In the genomic region with DNA sequence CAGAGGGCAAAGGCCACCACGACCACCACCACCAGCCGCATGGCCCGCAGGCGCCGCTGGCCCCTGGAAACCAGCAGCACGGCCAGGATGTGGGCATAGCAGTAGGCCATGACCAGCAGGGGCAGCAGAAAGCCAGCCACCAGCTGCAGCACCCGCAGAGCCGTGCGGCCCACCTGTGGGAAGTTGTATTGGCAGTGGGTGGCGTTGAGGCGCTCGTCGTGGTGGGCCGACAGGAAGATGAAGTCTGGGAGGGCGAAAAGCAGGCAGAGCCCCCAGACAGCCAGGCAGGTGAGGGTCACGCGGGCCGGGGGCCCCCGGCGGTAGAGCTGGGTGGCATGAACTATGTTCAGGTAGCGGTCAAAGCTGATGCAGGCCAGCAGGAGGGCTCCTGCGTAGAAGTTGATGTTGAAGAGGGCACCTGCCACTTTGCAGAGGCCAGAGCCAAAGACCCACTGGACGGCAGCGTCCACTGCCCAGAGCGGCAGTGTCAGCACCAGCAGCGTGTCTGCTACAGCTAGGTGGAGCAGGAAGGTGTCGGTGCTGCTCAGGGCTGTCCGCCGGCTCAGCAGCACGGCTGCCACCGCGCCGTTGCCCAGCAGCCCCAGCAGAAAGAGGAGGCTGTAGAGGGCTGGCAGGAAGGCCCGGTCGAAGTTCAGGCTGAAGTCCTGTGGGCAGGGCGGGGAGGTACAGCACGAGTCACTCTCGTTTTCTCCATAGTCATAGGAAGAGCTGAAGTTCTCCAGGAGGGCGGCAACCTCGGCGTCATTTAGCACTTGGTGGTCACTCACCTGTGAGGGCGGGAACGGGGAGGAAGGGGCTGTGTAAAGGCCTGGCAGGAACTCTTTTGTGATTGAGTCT, we compare ENCODE assay signal across 9 cellular contexts. TPM values are rescaled to one million over a fixed set of nuclear protein-coding genes. Genes with fewer than 3 reads are reported as not detected.
A peak's percentile ranks its signal among the peaks of the same experiment; 100 is the strongest.
DNase-seq lines count a peak whose midpoint lies in the region; ATAC-seq and TF ChIP-seq lines count a peak whose summit lies in the region.
"Had no signal": no experiment of that assay in that cellular context is flagged by ENCODE, and none has a peak within 500 bp of the region (broad histone marks: within the 10 kb centered on the region; RNA-seq: fewer than 3 reads in every experiment).

No MANE protein-coding gene starts in this region.

- no peaks in the 10 kb centered on the region for H4K20me1 ChIP-seq in H9 (ENCODE audit: control insufficient read depth, insufficient read depth, insufficient read length)

- H2BK15ac ChIP-seq in H9 (ENCODE audit: low read depth, low read length), result no peak overlapping the region

- no peaks in the 10 kb centered on the region for H3K23me2 ChIP-seq in H9 (ENCODE audit: insufficient read length, low read depth, low read length, poor library complexity, severe bottlenecking)

- peaks cover 0 to 25% (median 10%) of the 10 kb centered on the region in 3 experiments; a peak in 6 of 7 replicates for H3K36me3 Mint-ChIP-seq in H9 (ENCODE audit: insufficient read depth in 1 of 3, low read depth in 3 of 3)
- H3K36me3 Mint-ChIP-seq in T-helper 1 cell treated with Interleukin-12 subunit alpha and Interleukin-12 subunit beta and Interleukin-4 antibody, amounts not matched to agents 30 μg/mL and 1 μg/mL, for 36 hours (ENCODE audit: low read depth), result peaks cover 40% of the 10 kb centered on the region
- H3K36me3 Mint-ChIP-seq in central memory CD8-positive, alpha-beta T cell (ENCODE audit: insufficient read depth), result peaks cover 45% of the 10 kb centered on the region
- peaks cover 14% of the 10 kb centered on the region for H3K36me3 Mint-ChIP-seq in Caco-2 (ENCODE audit: insufficient read depth, unreplicated experiment)

- no peaks in the 10 kb centered on the region for H3K4me1 ChIP-seq in H9 (ENCODE audit: insufficient read depth, low read length)
- H3K4me1 ChIP-seq in rectal smooth muscle tissue (ENCODE audit: control insufficient read depth, insufficient read depth, low read length), result no peaks in the 10 kb centered on the region
- H3K4me1 ChIP-seq in Caco-2, result no peaks in the 10 kb centered on the region

- no peak overlapping the region for H2AK5ac ChIP-seq in H9 (ENCODE audit: insufficient read length, low read length)

- no peak overlapping the region for H3K4ac ChIP-seq in H9 (ENCODE audit: low read depth, low read length)

- peaks cover 43% of the 10 kb centered on the region for H3K9me3 ChIP-seq in H9 (ENCODE audit: control insufficient read depth, low read depth, low read length)
- no peaks in the 10 kb centered on the region for H3K9me3 ChIP-seq in Caco-2

- DNase-seq in H9 (peak; percentile 39), OCI-M2 (lab: John Stamatoyannopoulos, UW; ENCODE audit: unreplicated experiment) (no peak), SIG-M5 treated with dmso at 0.1 percent for 504 hours (lab: John Stamatoyannopoulos, UW; ENCODE audit: unreplicated experiment) (no peak), Caco-2 (no peak)
- no peak for DNase-seq in central memory CD8-positive, alpha-beta T cell (ENCODE audit: low spot score in 2 of 2)
- DNase-seq: EL, GOT3 had no signal

- H3K79me2 ChIP-seq in H9 (ENCODE audit: insufficient read depth, low read length), result no peaks in the 10 kb centered on the region

- POLR2A ChIA-PET in Caco-2 (lab: Charles Lee), result no interaction called here

- no peak overlapping the region for H3K4me2 ChIP-seq in H9 (ENCODE audit: insufficient read depth, insufficient read length, low read length)

- H3K4me3 Mint-ChIP-seq in H9 (no peak overlapping the region), Caco-2 (ENCODE audit: unreplicated experiment) (no peak overlapping the region)
- peak overlapping the region; percentile 93 for H3K4me3 Mint-ChIP-seq in T-helper 1 cell treated with Interleukin-12 subunit alpha and Interleukin-12 subunit beta and Interleukin-4 antibody, amounts not matched to agents 30 μg/mL and 1 μg/mL, for 36 hours
- H3K4me3 Mint-ChIP-seq in central memory CD8-positive, alpha-beta T cell, result peak overlapping the region; percentile 87

- H3K27ac Mint-ChIP-seq in H9 (no peak overlapping the region), Caco-2 (ENCODE audit: unreplicated experiment) (no peak overlapping the region)
- H3K27ac Mint-ChIP-seq in T-helper 1 cell treated with Interleukin-12 subunit alpha and Interleukin-12 subunit beta and Interleukin-4 antibody, amounts not matched to agents 30 μg/mL and 1 μg/mL, for 36 hours, result peak overlapping the region; percentile 83
- peak overlapping the region; percentile 97 for H3K27ac Mint-ChIP-seq in central memory CD8-positive, alpha-beta T cell (ENCODE audit: low read depth)

- no peak overlapping the region for H3K56ac ChIP-seq in H9 (ENCODE audit: insufficient read length, low read depth, low read length)

- 0 out of 4 replicates have a peak, but pooled peaks cover 0 to 5% of the 10 kb centered on the region in 2 experiments for H3K4me1 Mint-ChIP-seq in H9
- peaks cover 51% of the 10 kb centered on the region for H3K4me1 Mint-ChIP-seq in T-helper 1 cell treated with Interleukin-12 subunit alpha and Interleukin-12 subunit beta and Interleukin-4 antibody, amounts not matched to agents 30 μg/mL and 1 μg/mL, for 36 hours (ENCODE audit: low read depth)
- H3K4me1 Mint-ChIP-seq in central memory CD8-positive, alpha-beta T cell, result peaks cover 65% of the 10 kb centered on the region
- H3K4me1 Mint-ChIP-seq in Caco-2 (ENCODE audit: low read depth, unreplicated experiment), result no peaks in the 10 kb centered on the region

- H3K27me3 ChIP-seq in H9 (ENCODE audit: insufficient read depth, low read length), result no peaks in the 10 kb centered on the region
- H3K27me3 ChIP-seq in rectal smooth muscle tissue (ENCODE audit: control insufficient read depth, insufficient read depth, low read length), result no peaks in the 10 kb centered on the region
- H3K27me3 ChIP-seq in Caco-2 (replicated peaks; ENCODE audit: control insufficient read depth, insufficient read depth, low read length), result no peaks in the 10 kb centered on the region

- H3K27ac ChIP-seq in H9 (ENCODE audit: insufficient read length, low read depth, low read length) (no peak overlapping the region), rectal smooth muscle tissue (ENCODE audit: low read depth, low read length) (no peak overlapping the region)

- no peak overlapping the region for H3K18ac ChIP-seq in H9 (ENCODE audit: insufficient read length, low read depth, low read length)

- H3K4me3 ChIP-seq in rectal smooth muscle tissue (ENCODE audit: low read length) (peak overlapping the region; percentile 33), Caco-2 (ENCODE audit: low read depth, low read length) (no peak overlapping the region)

- no peak overlapping the region for H2BK20ac ChIP-seq in H9 (ENCODE audit: low read depth, low read length, poor library complexity, severe bottlenecking)

- no peak overlapping the region for H4K8ac ChIP-seq in H9 (replicated peaks; ENCODE audit: insufficient read length, low read depth, low read length)

- no peaks in the 10 kb centered on the region for H3K27me3 Mint-ChIP-seq in H9 (ENCODE audit: low read depth)
- H3K27me3 Mint-ChIP-seq in T-helper 1 cell treated with Interleukin-12 subunit alpha and Interleukin-12 subunit beta and Interleukin-4 antibody, amounts not matched to agents 30 μg/mL and 1 μg/mL, for 36 hours (ENCODE audit: low read depth), result no peaks in the 10 kb centered on the region
- no peaks in the 10 kb centered on the region for H3K27me3 Mint-ChIP-seq in central memory CD8-positive, alpha-beta T cell
- no peaks in the 10 kb centered on the region for H3K27me3 Mint-ChIP-seq in Caco-2 (ENCODE audit: insufficient read depth, unreplicated experiment)

- no peak overlapping the region for H2BK12ac ChIP-seq in H9 (ENCODE audit: insufficient read length, low read depth, low read length)

- no peak overlapping the region for H2AFZ ChIP-seq in H9 (ENCODE audit: low read length)

- no peaks in the 10 kb centered on the region for H3K36me3 ChIP-seq in rectal smooth muscle tissue (ENCODE audit: control insufficient read depth, insufficient read depth, low read length)
- no peaks in the 10 kb centered on the region for H3K36me3 ChIP-seq in Caco-2 (ENCODE audit: control insufficient read depth, insufficient read depth, low read length)

- H3T11ph ChIP-seq in H9 (ENCODE audit: low read length), result no peak overlapping the region

- no CpG with 5 or more reads among the region's 43 CpGs for WGBS in H9 (ENCODE audit: extremely low coverage, insufficient read length, low lambda C conversion rate)

- H3K9me3 Mint-ChIP-seq in H9 (peaks cover 68 to 83% of the 10 kb centered on the region in 2 experiments), Caco-2 (ENCODE audit: unreplicated experiment) (no peaks in the 10 kb centered on the region)
- H3K9me3 Mint-ChIP-seq in T-helper 1 cell treated with Interleukin-12 subunit alpha and Interleukin-12 subunit beta and Interleukin-4 antibody, amounts not matched to agents 30 μg/mL and 1 μg/mL, for 36 hours, result no peaks in the 10 kb centered on the region
- no peaks in the 10 kb centered on the region for H3K9me3 Mint-ChIP-seq in central memory CD8-positive, alpha-beta T cell

- no peak overlapping the region for H4K91ac ChIP-seq in H9 (ENCODE audit: insufficient read length, low read depth, low read length)

- TF ChIP-seq CTCF in H9 (conservative IDR thresholded peaks at IDR 0.05), result peak; percentile 35
- TF ChIP-seq CTCF in Caco-2 (IDR thresholded peaks at IDR 0.05; ENCODE audit: insufficient read depth in 1 of 2, low read depth in 1 of 2, low read length in 1 of 2, severe bottlenecking in 1 of 2, unreplicated experiment in 1 of 2), result no peak

- intact Hi-C loops in Caco-2 (cut with micrococcal nuclease; ENCODE audit: unreplicated experiment), result loop anchor here (5.0 kb wide), 1 partner anchor 35 kb away; no protein-coding TSS in a partner anchor

- no peak overlapping the region for H3K14ac ChIP-seq in H9 (ENCODE audit: insufficient read depth, low read length)

- no peak overlapping the region for H3K23ac ChIP-seq in H9 (ENCODE audit: insufficient read length, low read depth, low read length)

- no peaks in the 10 kb centered on the region for H3K79me1 ChIP-seq in H9 (ENCODE audit: insufficient read depth, low read depth, low read length, poor library complexity, severe bottlenecking)

- no peak overlapping the region for H4K5ac ChIP-seq in H9 (ENCODE audit: insufficient read length, low read depth, low read length)

- no peak overlapping the region for H2BK5ac ChIP-seq in H9 (ENCODE audit: insufficient read length, low read length)

- H2BK120ac ChIP-seq in H9 (ENCODE audit: low read depth, low read length, poor library complexity, severe bottlenecking), result no peak overlapping the region

- BruUV-seq in Caco-2 (replicated peaks; lab: Mats Ljungman, UMichigan), result no TSS peak

- CTCF ChIA-PET in Caco-2 (lab: Charles Lee), result no interaction called here

- H3K9ac ChIP-seq in H9 (ENCODE audit: extremely low read depth, insufficient read length, low read length), result no peak overlapping the region
- no peak overlapping the region for H3K9ac ChIP-seq in rectal smooth muscle tissue (ENCODE audit: low read length)

- no peak for ATAC-seq in central memory CD8-positive, alpha-beta T cell (replicated peaks; ENCODE audit: extremely low read depth, poor library complexity, severe bottlenecking)

RNA-seq across cellular contexts. Expression of a gene that starts 1.4 kb away (rescaled TPM):
- total RNA-seq in H9 (2021) (not detected in 2 replicates), Caco-2 (2022) (not detected in 2 replicates)

RNA-seq across cellular contexts. Expression of a gene that starts 38.7 kb away (rescaled TPM):
- total RNA-seq in H9 (2021), result 0.48 and 0.96 TPM in 2 replicates
- total RNA-seq in Caco-2 (2022), result 2.8 and 3.4 TPM in 2 replicates

Comparison
In these comparisons a context has a peak if more than half of its experiments do, and no peak if none do; other contexts are left out.
1. H3K27ac Mint-ChIP-seq: peak in T-helper 1 cell treated with Interleukin-12 subunit alpha and Interleukin-12 subunit beta and Interleukin-4 antibody, amounts not matched to agents 30 μg/mL and 1 μg/mL, for 36 hours (single experiment) and central memory CD8-positive, alpha-beta T cell (single experiment); none in H9 (0 of 3) and Caco-2 (single experiment).
2. H3K4me3 Mint-ChIP-seq: peak in T-helper 1 cell treated with Interleukin-12 subunit alpha and Interleukin-12 subunit beta and Interleukin-4 antibody, amounts not matched to agents 30 μg/mL and 1 μg/mL, for 36 hours (single experiment) and central memory CD8-positive, alpha-beta T cell (single experiment); none in H9 (0 of 2) and Caco-2 (single experiment).